In the genomic region with DNA sequence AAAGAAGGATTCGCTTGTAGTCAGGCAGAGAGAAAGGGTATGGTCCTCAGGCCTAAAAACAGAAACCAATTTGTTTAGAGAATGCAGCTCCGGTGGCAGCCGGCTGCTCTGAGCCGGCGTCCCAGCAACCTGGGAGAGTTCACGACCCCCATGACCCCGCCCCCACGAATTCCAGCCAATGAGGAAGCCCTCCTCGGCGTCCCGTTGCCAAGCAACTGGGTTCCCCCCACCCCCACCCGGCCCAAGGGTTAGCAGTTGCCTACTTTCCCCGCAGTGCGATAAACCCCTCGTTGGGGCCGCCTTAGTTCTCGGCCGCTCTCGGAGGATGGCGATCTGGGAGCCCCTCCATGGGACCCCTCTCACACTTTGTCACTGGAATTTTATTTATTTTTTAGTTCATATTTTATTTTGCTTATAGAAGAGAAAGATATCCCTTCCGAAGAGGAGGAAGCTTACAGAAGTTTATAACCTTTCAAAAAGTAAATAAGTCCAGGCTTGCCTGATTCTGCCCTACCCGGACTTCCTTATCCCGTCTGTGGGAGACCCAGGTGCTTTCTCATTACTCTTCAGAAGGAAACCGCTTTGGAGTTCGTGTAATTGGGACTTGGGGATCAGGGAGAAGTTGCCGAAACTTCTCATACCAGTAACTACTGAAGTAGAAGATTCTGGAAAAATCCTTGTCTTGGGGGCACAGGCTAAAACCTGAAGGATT, we compare ENCODE assay signal across 20 cellular contexts. TPM values are rescaled to one million over a fixed set of nuclear protein-coding genes. Genes with fewer than 3 reads are reported as not detected.
DNase-seq lines count a peak whose midpoint lies in the region; ATAC-seq, FAIRE-seq and TF ChIP-seq lines count a peak whose summit lies in the region.
"Had no signal": no experiment of that assay in that cellular context is flagged by ENCODE, and none has a peak within 500 bp of the region (broad histone marks: within the 10 kb centered on the region; RNA-seq: fewer than 3 reads in every experiment).

A gene with protein sequence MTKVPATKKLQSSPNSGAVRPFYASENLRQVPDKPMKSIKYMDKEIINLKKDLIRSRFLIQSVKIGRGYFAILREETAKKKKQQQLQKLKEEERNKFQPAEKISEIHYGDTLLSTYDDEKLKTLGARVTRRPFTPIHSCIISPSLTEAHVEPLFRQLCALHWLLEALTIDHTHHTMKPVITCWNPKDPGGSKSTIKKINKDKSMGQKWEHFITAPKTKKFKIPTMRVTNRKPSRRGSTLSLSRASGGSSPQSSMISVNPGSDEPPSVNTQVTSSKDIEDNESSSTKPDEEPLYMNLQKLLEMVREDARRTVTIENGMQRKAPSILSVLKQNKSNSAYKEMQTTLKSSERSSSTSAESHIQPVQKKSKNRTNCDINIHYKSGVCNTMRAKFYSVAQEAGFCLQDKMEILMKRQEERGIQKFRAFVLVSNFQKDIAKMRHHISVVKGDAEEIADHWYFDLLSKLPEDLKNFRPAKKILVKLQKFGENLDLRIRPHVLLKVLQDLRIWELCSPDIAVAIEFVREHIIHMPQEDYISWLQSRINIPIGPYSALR (plus strand): TSS at position 271 of the 712 bp plus-strand sequence. CDS start 448 bp downstream, outside the sequence.

- H3K9me3 Mint-ChIP-seq in endodermal cell: no peaks in the 10 kb centered on the region
- H3K9me3 Mint-ChIP-seq: activated naive CD4-positive, alpha-beta T cell treated with anti-CD3 and anti-CD28 coated beads, Interleukin-2, amount 50 U/mL, for 24 hours; T-helper 1 cell treated with Interleukin-12 subunit alpha and Interleukin-12 subunit beta and Interleukin-4 antibody, amounts not matched to agents 30 μg/mL and 1 μg/mL, for 36 hours had no signal

- H3K27ac Mint-ChIP-seq in endodermal cell: no peak within 1 kb of the TSS
- H3K27ac Mint-ChIP-seq: activated naive CD4-positive, alpha-beta T cell treated with anti-CD3 and anti-CD28 coated beads, Interleukin-2, amount 50 U/mL, for 24 hours; stimulated activated effector memory CD8-positive, alpha-beta T cell treated with anti-CD3 and anti-CD28 coated beads, Interleukin-12 subunit alpha, Interleukin-12 subunit beta, amount 100 ng/mL, for 72 hours; T-helper 1 cell treated with Interleukin-12 subunit alpha and Interleukin-12 subunit beta and Interleukin-4 antibody, amounts not matched to agents 30 μg/mL and 1 μg/mL, for 36 hours had no signal

- H4K20me1 ChIP-seq in HepG2 (ENCODE audit: insufficient read depth, low read length): no peaks in the 10 kb centered on the region

- CTCF ChIA-PET in HepG2 (lab: Yijun Ruan, JAX; ENCODE audit: low intra/inter-chr PET ratio, low total read pairs): no interaction called here

- peak in 3 of 4 donors; percentile 26 to 39 (median 30) for ATAC-seq in right lobe of liver
- no peak for ATAC-seq in HepG2
- ATAC-seq in lung (ENCODE audit: insufficient read depth, low FRiP score): no peak
- ATAC-seq in HG03342 (IDR thresholded peaks at IDR 0.05; ENCODE audit: unreplicated experiment): no peak
- ATAC-seq: gastrocnemius medialis; stimulated activated effector memory CD8-positive, alpha-beta T cell treated with anti-CD3 and anti-CD28 coated beads, Interleukin-12 subunit alpha, Interleukin-12 subunit beta, amount 100 ng/mL, for 72 hours had no signal

- WGBS in right lobe of liver (ENCODE audit: insufficient coverage, low coverage, low lambda C conversion rate, missing lambda C conversion rate): 22% methylated on average over 17 of the region's 26 CpGs
- 30% methylated on average over 25 of the region's 26 CpGs for WGBS in HepG2 (ENCODE audit: low lambda C conversion rate)
- WGBS in endodermal cell (ENCODE audit: insufficient coverage in 1 of 2, insufficient read length in 1 of 2), 2 experiments: 29 to 51% methylated on average over 5 to 26 of the region's 26 CpGs
- WGBS in lung, 2 donors: 28% methylated on average over 26 of the region's 26 CpGs

- POLR2A ChIA-PET in HepG2 (lab: Yijun Ruan, JAX): no interaction called here

- BruUV-seq in HepG2 (replicated peaks; lab: Mats Ljungman, UMichigan): no TSS peak

- H3K36me3 Mint-ChIP-seq in endodermal cell (ENCODE audit: low read depth): no peaks in the 10 kb centered on the region
- H3K36me3 Mint-ChIP-seq: activated naive CD4-positive, alpha-beta T cell treated with anti-CD3 and anti-CD28 coated beads, Interleukin-2, amount 50 U/mL, for 24 hours; stimulated activated effector memory CD8-positive, alpha-beta T cell treated with anti-CD3 and anti-CD28 coated beads, Interleukin-12 subunit alpha, Interleukin-12 subunit beta, amount 100 ng/mL, for 72 hours had no signal

- H3K4me1 ChIP-seq in right lobe of liver (no peaks in the 10 kb centered on the region), HepG2 (ENCODE audit: insufficient read depth, low read length) (no peaks in the 10 kb centered on the region), endodermal cell (ENCODE audit: control insufficient read depth, insufficient read depth, low read length) (peaks cover 19% of the 10 kb centered on the region), lung (ENCODE audit: control insufficient read depth in 2 of 2, insufficient read depth in 2 of 2, low read length in 2 of 2) (no peaks in the 10 kb centered on the region)
- H3K4me1 ChIP-seq: gastrocnemius medialis had no signal

- H3K4me3 ChIP-seq in right lobe of liver (no peak within 1 kb of the TSS), HepG2 (replicated peaks in 1 of 3; ENCODE audit: insufficient read depth in 1 of 3, low read depth in 2 of 3, low read length in 3 of 3) (no peak within 1 kb of the TSS), endodermal cell (ENCODE audit: low read length) (peak within 1 kb of the TSS; percentile 59), lung (no peak within 1 kb of the TSS)
- H3K4me3 ChIP-seq: gastrocnemius medialis had no signal

- FAIRE-seq in HepG2 (lab: Jason Lieb, UNC): no peak
- no peak for FAIRE-seq in urothelium cell line (lab: Jason Lieb, UNC)

- no peak for TF ChIP-seq RAD21 in HepG2 (CRISPR knock-in tag; IDR thresholded peaks at IDR 0.05)

- DNase-seq in right lobe of liver: peak in 2 of 3 donors; percentile 24 to 50
- DNase-seq in HepG2 (ENCODE audit: low spot score): no peak
- DNase-seq in endodermal cell: peak; percentile 98
- peak; percentile 31 for DNase-seq in lung (ENCODE audit: low spot score)
- peak; percentile 62 for DNase-seq in urothelium cell line (ENCODE audit: low spot score)
- DNase-seq in EL: no peak
- no peak for DNase-seq in NCI-H2227 treated with DMSO at 0.1 percent for 48 hours (lab: John Stamatoyannopoulos, UW)
- DNase-seq: activated CD4-positive, alpha-beta T cell treated with anti-CD3 and anti-CD28 coated beads for 1 hour; activated T-cell treated with anti-CD3 and anti-CD28 coated beads for 4 hours; Calu3; gastrocnemius medialis; HCEC 1CT; kidney glomerular epithelial cell; NCI-H2107 had no signal

- no peak within 1 kb of the TSS for H3K27ac ChIP-seq in right lobe of liver
- H3K27ac ChIP-seq in HepG2 (ENCODE audit: extremely low read length, insufficient read depth, low read length): no peak within 1 kb of the TSS
- H3K27ac ChIP-seq in endodermal cell (ENCODE audit: low read depth, low read length): no peak within 1 kb of the TSS
- H3K27ac ChIP-seq in lung (ENCODE audit: low read depth in 1 of 2, low read length in 1 of 2): no peak within 1 kb of the TSS
- H3K27ac ChIP-seq: gastrocnemius medialis had no signal

- H3K4me1 Mint-ChIP-seq in endodermal cell: peaks cover 29% of the 10 kb centered on the region
- H3K4me1 Mint-ChIP-seq: activated naive CD4-positive, alpha-beta T cell treated with anti-CD3 and anti-CD28 coated beads, Interleukin-2, amount 50 U/mL, for 24 hours; stimulated activated effector memory CD8-positive, alpha-beta T cell treated with anti-CD3 and anti-CD28 coated beads, Interleukin-12 subunit alpha, Interleukin-12 subunit beta, amount 100 ng/mL, for 72 hours had no signal

- H3K27me3 ChIP-seq in right lobe of liver: no peaks in the 10 kb centered on the region
- H3K27me3 ChIP-seq in HepG2 (ENCODE audit: control insufficient read depth in 1 of 2, insufficient read depth in 2 of 2, low read length in 2 of 2): no peaks in the 10 kb centered on the region; a peak in 1 of 5 replicates
- H3K27me3 ChIP-seq in endodermal cell (ENCODE audit: control insufficient read depth, insufficient read depth, low read length, poor library complexity, severe bottlenecking): no peaks in the 10 kb centered on the region
- H3K27me3 ChIP-seq in lung (ENCODE audit: control insufficient read depth, insufficient read depth): no peaks in the 10 kb centered on the region

- intact Hi-C loops in right lobe of liver (cut with DNase I) (no loop called here), HepG2 (cut with micrococcal nuclease; ENCODE audit: unreplicated experiment) (no loop called here)

- H3K9me3 ChIP-seq in right lobe of liver (no peaks in the 10 kb centered on the region), HepG2 (ENCODE audit: low read length) (no peaks in the 10 kb centered on the region), endodermal cell (ENCODE audit: control insufficient read depth, low read length) (no peaks in the 10 kb centered on the region), lung (ENCODE audit: control insufficient read depth in 2 of 2, insufficient read depth in 1 of 2, low read length in 1 of 2) (peaks cover 0 to 3% of the 10 kb centered on the region in 2 donors)
- H3K9me3 ChIP-seq: gastrocnemius medialis had no signal

- peaks cover 68% of the 10 kb centered on the region for H3K27me3 Mint-ChIP-seq in endodermal cell (ENCODE audit: insufficient read depth)

- TF ChIP-seq CTCF in right lobe of liver (IDR thresholded peaks at IDR 0.05) (no peak), HepG2 (CRISPR knock-in tag; IDR thresholded peaks at IDR 0.05) (no peak), endodermal cell (conservative IDR thresholded peaks at IDR 0.05) (no peak), lung (IDR thresholded peaks at IDR 0.05; ENCODE audit: control extremely low read depth, extremely low read depth) (no peak)

- H3K4me2 ChIP-seq in HepG2 (ENCODE audit: low read depth, low read length): no peak within 1 kb of the TSS

- H2AFZ ChIP-seq in HepG2 (ENCODE audit: low read length): no peak within 1 kb of the TSS

- in situ Hi-C loops in HepG2 (cut with HindIII; ENCODE audit: extremely low pct_ligation_motif_present, low pct_unique_long_range_greater_than_20kb): no loop called here

- H3K9ac ChIP-seq in HepG2 (ENCODE audit: insufficient read depth, low read depth, low read length) (no peak within 1 kb of the TSS), endodermal cell (ENCODE audit: extremely low read depth, low read length, poor library complexity, severe bottlenecking) (no peak within 1 kb of the TSS)

- H3K79me2 ChIP-seq in HepG2 (ENCODE audit: insufficient read depth, low read length): no peaks in the 10 kb centered on the region

- no peak for TF ChIP-seq POLR2A in right lobe of liver (IDR thresholded peaks at IDR 0.05)
- TF ChIP-seq POLR2A in HepG2 (IDR thresholded peaks at IDR 0.05; ENCODE audit: insufficient read depth in 1 of 2, low read depth in 2 of 2, low read length in 2 of 2): no peak

- H3K4me3 Mint-ChIP-seq in endodermal cell: peak within 1 kb of the TSS; percentile 35
- H3K4me3 Mint-ChIP-seq: activated naive CD4-positive, alpha-beta T cell treated with anti-CD3 and anti-CD28 coated beads, Interleukin-2, amount 50 U/mL, for 24 hours; stimulated activated effector memory CD8-positive, alpha-beta T cell treated with anti-CD3 and anti-CD28 coated beads, Interleukin-12 subunit alpha, Interleukin-12 subunit beta, amount 100 ng/mL, for 72 hours; T-helper 1 cell treated with Interleukin-12 subunit alpha and Interleukin-12 subunit beta and Interleukin-4 antibody, amounts not matched to agents 30 μg/mL and 1 μg/mL, for 36 hours had no signal

- no peaks in the 10 kb centered on the region for H3K36me3 ChIP-seq in right lobe of liver
- H3K36me3 ChIP-seq in HepG2 (replicated peaks in 1 of 2; ENCODE audit: control insufficient read depth in 1 of 2, insufficient read depth in 2 of 2, low read length in 2 of 2): no peaks in the 10 kb centered on the region
- no peaks in the 10 kb centered on the region for H3K36me3 ChIP-seq in endodermal cell (ENCODE audit: control insufficient read depth, insufficient read depth, low read length)
- H3K36me3 ChIP-seq in lung (ENCODE audit: control insufficient read depth in 2 of 2, insufficient read depth in 2 of 2, low read length in 2 of 2): no peaks in the 10 kb centered on the region
- H3K36me3 ChIP-seq: gastrocnemius medialis had no signal

- no peak for TF ChIP-seq EP300 in HepG2 (IDR thresholded peaks at IDR 0.05; ENCODE audit: low read depth in 2 of 2, low read length in 2 of 2)
- no peak for TF ChIP-seq EP300 in HepG2 (CRISPR knock-in tag; IDR thresholded peaks at IDR 0.05; ENCODE audit: borderline replicate concordance)

RNA-seq across cellular contexts. Expression of the gene that starts here (rescaled TPM):
- total RNA-seq in right lobe of liver (not detected), HepG2 (2016; rRNA removed; fragmentation: Illumina TruSeq; extraction: Trizol) (not detected in 2 replicates), endodermal cell (1 to 10 TPM in 1 of 2 donors, under 1 TPM in 1; 0.73 to 1.2 TPM), lung (1 to 10 TPM; 4.7 to 7.6 TPM)
- total RNA-seq in HepG2 (2016; cell fraction: cytosol; rRNA removed; fragmentation: Illumina TruSeq; extraction: Trizol; ENCODE audit: low read depth): not detected in 2 replicates
- total RNA-seq in HepG2 (2016; cell fraction: insoluble cytoplasmic fraction; rRNA removed; fragmentation: Illumina TruSeq; extraction: Trizol): not detected in 2 replicates
- not detected in 2 replicates for total RNA-seq in HepG2 (2016; cell fraction: membrane; rRNA removed; fragmentation: Illumina TruSeq; extraction: Trizol)
- not detected in 2 replicates for total RNA-seq in HepG2 (2016; cell fraction: nucleus; rRNA removed; fragmentation: Illumina TruSeq; extraction: Trizol)
- polyA plus RNA-seq in HepG2 (2011; rRNA removed) (not detected in 2 replicates), lung (1 to 10 TPM; 2.1 to 2.3 TPM)
- polyA plus RNA-seq in HepG2 (2011; cell fraction: cytosol; rRNA removed): not detected in 2 replicates
- polyA plus RNA-seq in HepG2 (2011; cell fraction: nucleus; rRNA removed): not detected in 2 replicates
- not detected in 2 replicates for polyA plus RNA-seq in HepG2 (2012)
- polyA plus RNA-seq in HepG2 (2016; cell fraction: cytosol; fragmentation: Illumina TruSeq; extraction: Trizol; ENCODE audit: low read depth): not detected in 2 replicates
- polyA plus RNA-seq in HepG2 (2016; cell fraction: insoluble cytoplasmic fraction; fragmentation: Illumina TruSeq; extraction: Trizol; ENCODE audit: low read depth): not detected in 2 replicates
- polyA plus RNA-seq in HepG2 (2016; cell fraction: membrane; fragmentation: Illumina TruSeq; extraction: Trizol; ENCODE audit: low read depth): not detected in 2 replicates
- polyA plus RNA-seq in HepG2 (2016; cell fraction: nucleus; fragmentation: Illumina TruSeq; extraction: Trizol; ENCODE audit: insufficient read depth, low read depth): not detected in 2 replicates
- polyA minus RNA-seq in HepG2 (2011; rRNA and poly(A)+ RNA removed; ENCODE audit: low replicate concordance): not detected in 2 replicates
- not detected in 2 replicates for polyA minus RNA-seq in HepG2 (2011; cell fraction: cytosol; rRNA and poly(A)+ RNA removed)
- polyA minus RNA-seq in HepG2 (2011; cell fraction: nucleus; rRNA and poly(A)+ RNA removed): not detected in 2 replicates
- 1.4 TPM for polyA plus RNA-seq in endodermal cell (2013, experiment 1 of 2)
- 2.6 TPM for polyA plus RNA-seq in endodermal cell (2013, experiment 2 of 2)
- total RNA-seq: Calu3, gastrocnemius medialis, M059J had no signal
- polyA plus RNA-seq: AG04450 had no signal

Comparison
In these comparisons a context has a peak if more than half of its experiments do, and no peak if none do; other contexts are left out.
1. Peak in DNase-seq and ATAC-seq in right lobe of liver; RNA of the gene not detected or under 1 TPM.
2. DNase-seq: peak in endodermal cell (single experiment), lung (single experiment) and urothelium cell line (single experiment); none in HepG2 (single experiment), EL (single experiment) and NCI-H2227 treated with DMSO at 0.1 percent for 48 hours (single experiment).